ENCODE assay signal across 10 cellular contexts in genomic region chr2:198913394-198914152, GRCh38.
DNase-seq lines count a peak whose midpoint lies in the region; ATAC-seq and TF ChIP-seq lines count a peak whose summit lies in the region.
"Had no signal": no experiment of that assay in that cellular context is flagged by ENCODE, and none has a peak within 500 bp of the region (broad histone marks: within the 10 kb centered on the region; RNA-seq: fewer than 3 reads in every experiment).

No MANE protein-coding gene starts in this region.

- intact Hi-C loops in CD8-positive, alpha-beta T cell (cut with DNase I, micrococcal nuclease), result no loop called here

- no peaks in the 10 kb centered on the region for H3K9me3 Mint-ChIP-seq in CD8-positive, alpha-beta T cell

- H3K27me3 Mint-ChIP-seq in CD8-positive, alpha-beta T cell (ENCODE audit: low read depth), result no peaks in the 10 kb centered on the region

- ATAC-seq in GM18519 (IDR thresholded peaks at IDR 0.05; ENCODE audit: low FRiP score, unreplicated experiment) (peak; percentile 97), GM21717 (IDR thresholded peaks at IDR 0.05; ENCODE audit: unreplicated experiment) (peak; percentile 99), HG03442 (IDR thresholded peaks at IDR 0.05; ENCODE audit: unreplicated experiment) (peak; percentile 98)
- no peak for ATAC-seq in CD8-positive, alpha-beta T cell

- no peak overlapping the region for H3K27ac Mint-ChIP-seq in CD8-positive, alpha-beta T cell

- no peak overlapping the region for H3K4me3 Mint-ChIP-seq in CD8-positive, alpha-beta T cell

- no peaks in the 10 kb centered on the region for H3K9me3 ChIP-seq in suprapubic skin
- H3K9me3 ChIP-seq in CD8-positive, alpha-beta T cell (ENCODE audit: low read length), result no peaks in the 10 kb centered on the region
- H3K9me3 ChIP-seq: neutrophil had no signal

- peak; percentile 69 for DNase-seq in epithelial cell of esophagus (ENCODE audit: low read depth)
- no peak for DNase-seq in suprapubic skin (ENCODE audit: low spot score in 2 of 2)
- no peak for DNase-seq in hippocampal formation (lab: John Stamatoyannopoulos, UW)
- no peak for DNase-seq in AG20443 (ENCODE audit: low spot score)
- DNase-seq in CD8-positive, alpha-beta T cell, result no peak
- DNase-seq: WERI-Rb-1 had no signal

- no peak overlapping the region for H3K4me3 ChIP-seq in epithelial cell of esophagus (ENCODE audit: low read length)
- H3K4me3 ChIP-seq in suprapubic skin, result no peak overlapping the region
- H3K4me3 ChIP-seq in CD8-positive, alpha-beta T cell (ENCODE audit: low read depth, low read length), result no peak overlapping the region

- POLR2A ChIA-PET in CD8-positive, alpha-beta T cell (lab: Charles Lee), result no interaction called here

- H3K36me3 Mint-ChIP-seq in CD8-positive, alpha-beta T cell, result no peaks in the 10 kb centered on the region

- TF ChIP-seq POLR2A in suprapubic skin (IDR thresholded peaks at IDR 0.05), result no peak

- TF ChIP-seq CTCF in epithelial cell of esophagus (IDR thresholded peaks at IDR 0.05; ENCODE audit: insufficient read depth, low read depth, low read length, missing control alignments) (no peak), suprapubic skin (IDR thresholded peaks at IDR 0.05) (no peak)
- no peak for TF ChIP-seq CTCF in CD8-positive, alpha-beta T cell (IDR thresholded peaks at IDR 0.05)

- no peaks in the 10 kb centered on the region for H3K36me3 ChIP-seq in suprapubic skin
- no peaks in the 10 kb centered on the region for H3K36me3 ChIP-seq in CD8-positive, alpha-beta T cell (ENCODE audit: insufficient read depth, low read length)
- H3K36me3 ChIP-seq: neutrophil, WERI-Rb-1 had no signal

- TF ChIP-seq EP300 in suprapubic skin (IDR thresholded peaks at IDR 0.05), result no peak

- no peaks in the 10 kb centered on the region for H3K4me1 ChIP-seq in suprapubic skin
- no peaks in the 10 kb centered on the region for H3K4me1 ChIP-seq in CD8-positive, alpha-beta T cell (ENCODE audit: insufficient read depth, low read length)

- H3K27ac ChIP-seq in suprapubic skin, result no peak overlapping the region
- no peak overlapping the region for H3K27ac ChIP-seq in CD8-positive, alpha-beta T cell (ENCODE audit: low read depth, low read length)
- H3K27ac ChIP-seq: neutrophil, WERI-Rb-1 had no signal

- H3K4me1 Mint-ChIP-seq in CD8-positive, alpha-beta T cell (ENCODE audit: low read depth), result no peaks in the 10 kb centered on the region

- no peaks in the 10 kb centered on the region for H3K27me3 ChIP-seq in suprapubic skin
- no peaks in the 10 kb centered on the region for H3K27me3 ChIP-seq in CD8-positive, alpha-beta T cell (ENCODE audit: insufficient read depth, low read length)
- H3K27me3 ChIP-seq: neutrophil had no signal

- CTCF ChIA-PET in CD8-positive, alpha-beta T cell (lab: Charles Lee), result no interaction called here
